ENCODE assay signal across 28 cellular contexts in genomic region chr5:166507810-166508419, GRCh38.
A peak's percentile ranks its signal among the peaks of the same experiment; 100 is the strongest.
DNase-seq lines count a peak whose midpoint lies in the region; ATAC-seq, FAIRE-seq and TF ChIP-seq lines count a peak whose summit lies in the region.
"Had no signal": no experiment of that assay in that cellular context is flagged by ENCODE, and none has a peak within 500 bp of the region (broad histone marks: within the 10 kb centered on the region; RNA-seq: fewer than 3 reads in every experiment).

No MANE protein-coding gene starts in this region.

- TF ChIP-seq EP300 in HepG2 (IDR thresholded peaks at IDR 0.05; ENCODE audit: low read depth in 2 of 2, low read length in 2 of 2) (no peak), HepG2 (CRISPR knock-in tag; IDR thresholded peaks at IDR 0.05; ENCODE audit: borderline replicate concordance) (no peak)

- in situ Hi-C loops in HepG2 (cut with HindIII; ENCODE audit: extremely low pct_ligation_motif_present, low pct_unique_long_range_greater_than_20kb) = no loop called here

- H3K4me3 Mint-ChIP-seq in T-cell = no peak overlapping the region
- H3K4me3 Mint-ChIP-seq: CD14-positive monocyte; CD4-positive, alpha-beta memory T cell; CD4-positive, CD25-positive, alpha-beta regulatory T cell; CD8-positive, alpha-beta memory T cell had no signal

- no peaks in the 10 kb centered on the region for H3K27me3 ChIP-seq in right lobe of liver
- H3K27me3 ChIP-seq in HepG2 (ENCODE audit: control insufficient read depth in 1 of 2, insufficient read depth in 2 of 2, low read length in 2 of 2) = no peaks in the 10 kb centered on the region
- no peaks in the 10 kb centered on the region for H3K27me3 ChIP-seq in testis
- H3K27me3 ChIP-seq: BE2C, BLaER1 had no signal

- H3K79me2 ChIP-seq in HepG2 (ENCODE audit: insufficient read depth, low read length) = no peaks in the 10 kb centered on the region

- TF ChIP-seq RAD21 in HepG2 (CRISPR knock-in tag; IDR thresholded peaks at IDR 0.05) = no peak

- H3K4me1 Mint-ChIP-seq in T-cell = no peaks in the 10 kb centered on the region
- H3K4me1 Mint-ChIP-seq: CD14-positive monocyte; CD4-positive, alpha-beta memory T cell; CD4-positive, CD25-positive, alpha-beta regulatory T cell; CD8-positive, alpha-beta memory T cell had no signal

- CTCF ChIA-PET in HepG2 (lab: Yijun Ruan, JAX; ENCODE audit: low intra/inter-chr PET ratio, low total read pairs) = no interaction called here
- CTCF ChIA-PET in T-cell (lab: Charles Lee) = no interaction called here

- H3K4me3 ChIP-seq in right lobe of liver = no peak overlapping the region
- H3K4me3 ChIP-seq in HepG2 (replicated peaks in 1 of 3; ENCODE audit: insufficient read depth in 1 of 3, low read depth in 2 of 3, low read length in 3 of 3) = no peak overlapping the region
- no peak overlapping the region for H3K4me3 ChIP-seq in testis
- H3K4me3 ChIP-seq: BLaER1, GM12878 had no signal

- DNase-seq in right lobe of liver (peak; percentile 53 to 66 (median 60)), HepG2 (ENCODE audit: low spot score) (no peak), left lobe of liver (ENCODE audit: low spot score) (peak; percentile 60), testis (peak; percentile 20), NCI-H2196 (lab: John Stamatoyannopoulos, UW; ENCODE audit: unreplicated experiment) (no peak), GOT3 (lab: John Stamatoyannopoulos, UW) (no peak), T-cell (no peak)
- DNase-seq: 8988T; ACHN; BE2C; C1 segment of cervical spinal cord; CD4-positive, alpha-beta memory T cell; CD4-positive, CD25-positive, alpha-beta regulatory T cell; CD8-positive, alpha-beta memory T cell; COR-L47; DMS 273 treated with DMSO at 0.1 percent for 48 hours; DMS153; DMS53; DMS79; DND-41; EL; GDM1 had no signal

- H3K9ac ChIP-seq in HepG2 (ENCODE audit: insufficient read depth, low read depth, low read length) = no peak overlapping the region
- H3K9ac ChIP-seq: BLaER1 had no signal

- H3K9me3 ChIP-seq in right lobe of liver = no peaks in the 10 kb centered on the region
- H3K9me3 ChIP-seq in HepG2 (ENCODE audit: low read length) = peaks cover 88% of the 10 kb centered on the region
- no peaks in the 10 kb centered on the region for H3K9me3 ChIP-seq in testis
- H3K9me3 ChIP-seq: BE2C, BLaER1 had no signal

- H3K9me3 Mint-ChIP-seq in T-cell = peaks cover 19 to 38% (median 21%) of the 10 kb centered on the region in 3 donors

- H3K27ac ChIP-seq in right lobe of liver (no peak overlapping the region), HepG2 (ENCODE audit: extremely low read length, insufficient read depth, low read length) (no peak overlapping the region), testis (no peak overlapping the region)
- H3K27ac ChIP-seq: BLaER1 had no signal

- FAIRE-seq in HepG2 (lab: Jason Lieb, UNC) = no peak
- FAIRE-seq: A204.1, GM12878, GM12892, GM18507 had no signal

- TF ChIP-seq CTCF in right lobe of liver (IDR thresholded peaks at IDR 0.05) (no peak), HepG2 (CRISPR knock-in tag; IDR thresholded peaks at IDR 0.05) (no peak), testis (IDR thresholded peaks at IDR 0.05) (no peak)

- TF ChIP-seq POLR2A in right lobe of liver (IDR thresholded peaks at IDR 0.05) (no peak), HepG2 (IDR thresholded peaks at IDR 0.05; ENCODE audit: insufficient read depth in 1 of 2, low read depth in 2 of 2, low read length in 2 of 2) (no peak), testis (IDR thresholded peaks at IDR 0.05) (no peak)

- BruUV-seq in HepG2 (replicated peaks; lab: Mats Ljungman, UMichigan) = no TSS peak

- intact Hi-C loops in right lobe of liver (cut with DNase I) = no loop called here
- intact Hi-C loops in HepG2 (cut with micrococcal nuclease; ENCODE audit: unreplicated experiment) = no loop called here
- intact Hi-C loops in testis (cut with DNase I; ENCODE audit: low total_unique reads) = no loop called here

- H3K4me2 ChIP-seq in HepG2 (ENCODE audit: low read depth, low read length) = no peak overlapping the region
- H3K4me2 ChIP-seq: BLaER1 had no signal

- no peaks in the 10 kb centered on the region for H3K27me3 Mint-ChIP-seq in T-cell
- H3K27me3 Mint-ChIP-seq: CD4-positive, alpha-beta memory T cell; CD4-positive, CD25-positive, alpha-beta regulatory T cell; CD8-positive, alpha-beta memory T cell had no signal

- H3K27ac Mint-ChIP-seq in T-cell = no peak overlapping the region
- H3K27ac Mint-ChIP-seq: CD14-positive monocyte; CD4-positive, alpha-beta memory T cell; CD4-positive, CD25-positive, alpha-beta regulatory T cell had no signal

- H3K4me1 ChIP-seq in right lobe of liver = peaks cover 0 to 8% (median 0%) of the 10 kb centered on the region in 4 donors
- no peaks in the 10 kb centered on the region for H3K4me1 ChIP-seq in HepG2 (ENCODE audit: insufficient read depth, low read length)
- H3K4me1 ChIP-seq in testis = peaks cover 5% of the 10 kb centered on the region
- H3K4me1 ChIP-seq: BE2C, BLaER1 had no signal

- WGBS in right lobe of liver (ENCODE audit: insufficient coverage, low coverage, low lambda C conversion rate, missing lambda C conversion rate) = 30% methylated on average over 2 of the region's 2 CpGs
- 4% methylated on average over 2 of the region's 2 CpGs for WGBS in HepG2 (ENCODE audit: low lambda C conversion rate)
- 76 to 83% methylated on average over 2 of the region's 2 CpGs for WGBS in testis, 2 donors

- ATAC-seq in right lobe of liver (peak; percentile 72 to 87 (median 81)), HepG2 (no peak), left lobe of liver (peak; percentile 77), T-cell (replicated peaks in 1 of 4) (no peak)
- ATAC-seq: GM12878 had no signal

- no peaks in the 10 kb centered on the region for H4K20me1 ChIP-seq in HepG2 (ENCODE audit: insufficient read depth, low read length)
- H4K20me1 ChIP-seq: BLaER1 had no signal

- POLR2A ChIA-PET in HepG2 (lab: Yijun Ruan, JAX) (no interaction called here), T-cell (lab: Charles Lee) (no interaction called here)

- H3K36me3 Mint-ChIP-seq in T-cell = no peaks in the 10 kb centered on the region
- H3K36me3 Mint-ChIP-seq: CD14-positive monocyte; CD4-positive, alpha-beta memory T cell; CD4-positive, CD25-positive, alpha-beta regulatory T cell; CD8-positive, alpha-beta memory T cell had no signal

- H2AFZ ChIP-seq in HepG2 (ENCODE audit: low read length) = no peak overlapping the region

- H3K36me3 ChIP-seq in right lobe of liver (no peaks in the 10 kb centered on the region), HepG2 (replicated peaks in 1 of 2; ENCODE audit: control insufficient read depth in 1 of 2, insufficient read depth in 2 of 2, low read length in 2 of 2) (no peaks in the 10 kb centered on the region), testis (ENCODE audit: low read depth, missing control alignments) (no peaks in the 10 kb centered on the region)
- H3K36me3 ChIP-seq: BE2C, BLaER1 had no signal

TF ChIP-seq in HepG2, 621 proteins besides CTCF, POLR2A, EP300 and RAD21:
- TF ChIP-seq AKNA (CRISPR knock-in tag; IDR thresholded peaks at IDR 0.05; ENCODE audit: borderline replicate concordance) = no peak
- TF ChIP-seq ZNF639 (CRISPR knock-in tag; conservative IDR thresholded peaks at IDR 0.05) = no peak

Comparison
In these comparisons a context has a peak if more than half of its experiments do, and no peak if none do; other contexts are left out.
1. ATAC-seq: peak in right lobe of liver (4 of 4) and left lobe of liver (single experiment); none in HepG2 (single experiment) and T-cell (0 of 4).
2. DNase-seq: peak in right lobe of liver (3 of 3), left lobe of liver (single experiment) and testis (single experiment); none in HepG2 (single experiment), NCI-H2196 (single experiment), GOT3 (single experiment) and T-cell (0 of 34).